Comparison of ENCODE assay signal across 32 cellular contexts in genomic region chr3:119375510-119375909, GRCh38.
"Had no signal": no experiment of that assay in that cellular context is flagged by ENCODE, and none has a peak within 500 bp of the region (broad histone marks: within the 10 kb centered on the region; RNA-seq: fewer than 3 reads in every experiment).

No MANE protein-coding gene starts in this region.

- H3K4me1 Mint-ChIP-seq: activated CD4-positive, alpha-beta T cell treated with anti-CD3 and anti-CD28 coated beads for 36 hours; activated CD4-positive, alpha-beta T cell treated with anti-CD3 and anti-CD28 coated beads, Interleukin-2, amount 10 ng/mL, durations not matched to agents 24 days and 14 days; brain; T-cell had no signal

- H3K4me3 ChIP-seq: breast epithelium, cardiac muscle cell, colonic mucosa had no signal

- ATAC-seq: activated CD4-positive, alpha-beta T cell treated with anti-CD3 and anti-CD28 coated beads for 36 hours; activated CD8-positive, alpha-beta T cell treated with anti-CD3 and anti-CD28 coated beads, Interleukin-2, amount 10 ng/mL, durations not matched to agents 7 days and 5 days; activated T-cell treated with anti-CD3 and anti-CD28 coated beads, Interleukin-2, amount 50 U/mL, for 72 hours; esophagus mucosa; T-cell had no signal

- H3K9me3 Mint-ChIP-seq: activated CD4-positive, alpha-beta memory T cell treated with anti-CD3 and anti-CD28 coated beads for 36 hours; activated CD4-positive, alpha-beta T cell treated with anti-CD3 and anti-CD28 coated beads, Interleukin-2, amount 10 ng/mL, durations not matched to agents 24 days and 14 days; activated T-cell treated with anti-CD3 and anti-CD28 coated beads, Interleukin-2, amount 50 U/mL, for 24 hours; activated T-cell treated with anti-CD3 and anti-CD28 coated beads, Interleukin-2, amount 50 U/mL, for 72 hours; T-helper 1 cell treated with Interleukin-12 subunit alpha and Interleukin-12 subunit beta and Interleukin-4 antibody, amounts not matched to agents 30 μg/mL and 1 μg/mL, for 36 hours; T-helper 2 cell treated with Interferon-gamma antibody and Interleukin-4, amounts not matched to agents 5 μg/mL and 100 μg/mL, for 36 hours had no signal

- H3K27ac Mint-ChIP-seq: activated CD4-positive, alpha-beta memory T cell treated with anti-CD3 and anti-CD28 coated beads for 36 hours; activated CD4-positive, alpha-beta T cell treated with anti-CD3 and anti-CD28 coated beads for 36 hours; activated CD4-positive, alpha-beta T cell treated with anti-CD3 and anti-CD28 coated beads, Interleukin-2, amount 10 ng/mL, durations not matched to agents 24 days and 14 days; activated CD8-positive, alpha-beta T cell treated with anti-CD3 and anti-CD28 coated beads, Interleukin-2, amount 10 ng/mL, durations not matched to agents 7 days and 5 days; activated naive CD8-positive, alpha-beta T cell; activated T-cell treated with anti-CD3 and anti-CD28 coated beads, Interleukin-2, amount 50 U/mL, for 24 hours; activated T-cell treated with anti-CD3 and anti-CD28 coated beads, Interleukin-2, amount 50 U/mL, for 72 hours; brain; T-cell; T-helper 1 cell treated with Interleukin-12 subunit alpha and Interleukin-12 subunit beta and Interleukin-4 antibody, amounts not matched to agents 30 μg/mL and 1 μg/mL, for 36 hours; T-helper 2 cell treated with Interferon-gamma antibody and Interleukin-4, amounts not matched to agents 5 μg/mL and 100 μg/mL, for 36 hours had no signal

- H3K36me3 Mint-ChIP-seq: brain had no signal

- H3K4me1 ChIP-seq: breast epithelium, colonic mucosa had no signal

- H3K27ac ChIP-seq: breast epithelium, cardiac muscle cell, colonic mucosa, WERI-Rb-1 had no signal

- H3K9me3 ChIP-seq: breast epithelium, colonic mucosa had no signal

- H3K4me3 Mint-ChIP-seq: activated CD4-positive, alpha-beta memory T cell treated with anti-CD3 and anti-CD28 coated beads for 36 hours; activated CD4-positive, alpha-beta T cell treated with anti-CD3 and anti-CD28 coated beads for 36 hours; activated CD4-positive, alpha-beta T cell treated with anti-CD3 and anti-CD28 coated beads, Interleukin-2, amount 10 ng/mL, durations not matched to agents 24 days and 14 days; activated CD8-positive, alpha-beta T cell treated with anti-CD3 and anti-CD28 coated beads, Interleukin-2, amount 10 ng/mL, durations not matched to agents 7 days and 5 days; activated naive CD8-positive, alpha-beta T cell; activated T-cell treated with anti-CD3 and anti-CD28 coated beads, Interleukin-2, amount 50 U/mL, for 24 hours; activated T-cell treated with anti-CD3 and anti-CD28 coated beads, Interleukin-2, amount 50 U/mL, for 72 hours; brain; T-cell; T-helper 1 cell treated with Interleukin-12 subunit alpha and Interleukin-12 subunit beta and Interleukin-4 antibody, amounts not matched to agents 30 μg/mL and 1 μg/mL, for 36 hours; T-helper 2 cell treated with Interferon-gamma antibody and Interleukin-4, amounts not matched to agents 5 μg/mL and 100 μg/mL, for 36 hours had no signal

- H3K27me3 ChIP-seq: breast epithelium, cardiac muscle cell, colonic mucosa had no signal

- H3K27me3 Mint-ChIP-seq: activated CD4-positive, alpha-beta memory T cell treated with anti-CD3 and anti-CD28 coated beads for 36 hours; activated CD4-positive, alpha-beta T cell treated with anti-CD3 and anti-CD28 coated beads for 36 hours; activated CD4-positive, alpha-beta T cell treated with anti-CD3 and anti-CD28 coated beads, Interleukin-2, amount 10 ng/mL, durations not matched to agents 24 days and 14 days; activated naive CD8-positive, alpha-beta T cell; activated T-cell treated with anti-CD3 and anti-CD28 coated beads, Interleukin-2, amount 50 U/mL, for 24 hours; brain; T-cell had no signal

- H3K36me3 ChIP-seq: breast epithelium, colonic mucosa, WERI-Rb-1 had no signal

- DNase-seq: activated CD4-positive, alpha-beta memory T cell treated with anti-CD3 and anti-CD28 coated beads for 36 hours; activated CD4-positive, alpha-beta T cell treated with anti-CD3 and anti-CD28 coated beads for 36 hours; activated CD4-positive, alpha-beta T cell treated with anti-CD3 and anti-CD28 coated beads, Interleukin-2, amount 10 ng/mL, durations not matched to agents 24 days and 14 days; activated CD4-positive, CD25-positive, alpha-beta regulatory T cell; activated CD4-positive, CD25-positive, alpha-beta regulatory T cell treated with anti-CD3 and anti-CD28 coated beads, Interleukin-2, amount 50 U/mL, for 72 hours; activated CD8-positive, alpha-beta memory T cell treated with anti-CD3 and anti-CD28 coated beads, Interleukin-2, amount 50 U/mL, for 48 hours; activated CD8-positive, alpha-beta T cell treated with anti-CD3 and anti-CD28 coated beads, Interleukin-2, amount 10 ng/mL, durations not matched to agents 7 days and 5 days; activated effector memory CD4-positive, alpha-beta T cell treated with Interleukin-2 at 50 U/mL for 16 hours; activated gamma-delta T cell treated with Interleukin-2 at 50 U/mL for 16 hours; activated naive CD4-positive, alpha-beta T cell treated with anti-CD3 and anti-CD28 coated beads, Interleukin-2, amount 50 U/mL, for 16 hours; activated naive CD4-positive, alpha-beta T cell treated with Interleukin-2 at 50 U/mL for 16 hours; activated T-cell treated with anti-CD3 and anti-CD28 coated beads for 4 hours; activated T-cell treated with anti-CD3 and anti-CD28 coated beads, Interleukin-2, amount 50 U/mL, for 24 hours; activated T-cell treated with anti-CD3 and anti-CD28 coated beads, Interleukin-2, amount 50 U/mL, for 72 hours; amniotic stem cell; anterior cingulate cortex; central memory CD4-positive, alpha-beta T cell; cerebellar nuclear complex; colonic mucosa; effector CD8-positive, alpha-beta T cell; foreskin fibroblast; head of caudate nucleus; T-cell; T1000; WERI-Rb-1 had no signal
